8 cellular contexts compared by ENCODE assay signal in genomic region chr5:141040763-141041426, GRCh38.
DNase-seq lines count a peak whose midpoint lies in the region; ATAC-seq lines count a peak whose summit lies in the region.

No MANE protein-coding gene starts in this region.

- ATAC-seq in HG02981 (IDR thresholded peaks at IDR 0.05; ENCODE audit: unreplicated experiment): peak; percentile 88
- no peak for ATAC-seq in HG03565 (IDR thresholded peaks at IDR 0.05; ENCODE audit: unreplicated experiment)

- peak; percentile 73 for DNase-seq in ELR (ENCODE audit: low read depth)
- DNase-seq in NCI-H2227 treated with DMSO at 0.1 percent for 48 hours (lab: John Stamatoyannopoulos, UW): peak; percentile 96
- peak; percentile 79 for DNase-seq in activated CD4-positive, CD25-positive, alpha-beta regulatory T cell treated with anti-CD3 and anti-CD28 coated beads, Interleukin-2, amount 50 U/mL, for 72 hours
- DNase-seq in kidney glomerular epithelial cell (lab: John Stamatoyannopoulos, UW): peak; percentile 97
- DNase-seq in stimulated activated CD4-positive, alpha-beta T cell treated with anti-CD3 and anti-CD28 coated beads, Interleukin-15, amount 100 ng/mL, for 48 hours (ENCODE audit: low read depth in 2 of 2): peak; percentile 61 to 63

- peak overlapping the region; percentile 98 for H3K27ac ChIP-seq in cingulate gyrus (ENCODE audit: low read depth, low read length)
